In the genomic region with DNA sequence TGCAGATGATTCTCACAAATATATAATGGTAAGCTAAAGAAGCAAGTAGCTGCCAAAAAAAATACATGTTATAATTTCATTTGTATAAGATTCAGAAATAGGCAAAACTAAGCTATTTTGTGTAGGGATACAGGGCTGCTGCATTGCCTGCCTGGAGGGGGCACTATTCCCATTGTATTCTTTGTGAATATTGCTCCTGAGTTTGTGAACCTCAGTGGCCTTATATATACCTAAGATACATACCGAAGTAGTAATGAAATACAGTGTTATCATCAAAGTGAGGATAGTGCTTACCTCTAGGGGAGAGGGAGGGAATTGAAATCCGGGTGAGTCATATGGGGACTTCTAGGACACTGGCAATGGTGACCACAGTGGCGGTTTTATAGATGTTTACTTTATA, we compare ENCODE assay signal across 12 cellular contexts. TPM values are rescaled to one million over a fixed set of nuclear protein-coding genes. Genes with fewer than 3 reads are reported as not detected.
DNase-seq lines count a peak whose midpoint lies in the region; ATAC-seq and TF ChIP-seq lines count a peak whose summit lies in the region.
"Had no signal": no experiment of that assay in that cellular context is flagged by ENCODE, and none has a peak within 500 bp of the region (broad histone marks: within the 10 kb centered on the region; RNA-seq: fewer than 3 reads in every experiment).

No MANE protein-coding gene starts in this region.

- POLR2A ChIA-PET in AG04450 (lab: Yijun Ruan, JAX): no interaction called here

- CTCF ChIA-PET in AG04450 (lab: Charles Lee): interaction anchor here (0.6 to 2.1 kb wide), 13 partner anchors 9 to 140 kb away, joined by 3 to 10 read pairs (median 3); no protein-coding TSS in a partner anchor

- DNase-seq in AG04450 (ENCODE audit: low read depth, low spot score) (no peak), SHP77 treated with DMSO at 0.1 percent for 48 hours (lab: John Stamatoyannopoulos, UW) (peak; percentile 3), foreskin keratinocyte (no peak), SK-N-DZ (ENCODE audit: low spot score) (no peak), NCI-H2171 (lab: John Stamatoyannopoulos, UW) (no peak)
- DNase-seq: NK-92 treated with Interleukin-12 subunit alpha and Interleukin-12 subunit beta, amount 100 ng/mL, for 24 hours; pancreas; stomach had no signal

- no peaks in the 10 kb centered on the region for H3K4me1 ChIP-seq in foreskin keratinocyte
- H3K4me1 ChIP-seq: esophagus muscularis mucosa, pancreas, stomach had no signal

- no peaks in the 10 kb centered on the region for H3K27me3 ChIP-seq in AG04450 (ENCODE audit: control insufficient read depth, insufficient read depth, low read length)
- H3K27me3 ChIP-seq in foreskin keratinocyte: no peaks in the 10 kb centered on the region
- H3K27me3 ChIP-seq: esophagus muscularis mucosa, pancreas, stomach had no signal

- H3K9me3 ChIP-seq in AG04450 (ENCODE audit: control insufficient read depth, insufficient read depth, low read length): no peaks in the 10 kb centered on the region
- H3K9me3 ChIP-seq: esophagus muscularis mucosa, pancreas, stomach had no signal

- H3K27ac ChIP-seq in AG04450 (ENCODE audit: low read depth, low read length) (no peak overlapping the region), foreskin keratinocyte (no peak overlapping the region)
- H3K27ac ChIP-seq: esophagus muscularis mucosa, pancreas, stomach had no signal

- H3K4me3 ChIP-seq in AG04450 (ENCODE audit: low read depth, low read length): no peak overlapping the region
- H3K4me3 ChIP-seq: esophagus muscularis mucosa, pancreas, stomach had no signal

- ATAC-seq in foreskin keratinocyte (peak; percentile 35), GM19351 (IDR thresholded peaks at IDR 0.05; ENCODE audit: unreplicated experiment) (no peak), GM18868 (IDR thresholded peaks at IDR 0.05; ENCODE audit: unreplicated experiment) (no peak)

- TF ChIP-seq CTCF in AG04450 (IDR thresholded peaks at IDR 0.05; ENCODE audit: low read depth, low read length): peak; percentile 48
- peak; percentile 28 for TF ChIP-seq CTCF in GM12873 (IDR thresholded peaks at IDR 0.05; ENCODE audit: insufficient read depth, low read depth, low read length, missing control alignments)
- TF ChIP-seq CTCF in foreskin keratinocyte (conservative IDR thresholded peaks at IDR 0.05): peak; percentile 52

RNA-seq across cellular contexts. Expression of a gene that starts 53.5 kb away (rescaled TPM):
- polyA plus RNA-seq in AG04450 (2011; rRNA removed): 11.3 and 14.4 TPM in 2 replicates
- 6.8 and 7.6 TPM in 2 replicates for polyA minus RNA-seq in AG04450 (2011; rRNA and poly(A)+ RNA removed)
- total RNA-seq in foreskin keratinocyte: 5.8 and 6.2 TPM in 2 replicates
- polyA plus RNA-seq in foreskin keratinocyte: 4.5 and 4.9 TPM in 2 replicates
- polyA plus RNA-seq in SK-N-DZ (2014; cell fraction: cytosol; rRNA removed): 48.4 and 50.4 TPM in 2 replicates
- polyA plus RNA-seq in SK-N-DZ (2014; cell fraction: nucleus; rRNA removed): 20.6 and 25.1 TPM in 2 replicates
